ENCODE assay signal across 1 cellular context in the genomic region with DNA sequence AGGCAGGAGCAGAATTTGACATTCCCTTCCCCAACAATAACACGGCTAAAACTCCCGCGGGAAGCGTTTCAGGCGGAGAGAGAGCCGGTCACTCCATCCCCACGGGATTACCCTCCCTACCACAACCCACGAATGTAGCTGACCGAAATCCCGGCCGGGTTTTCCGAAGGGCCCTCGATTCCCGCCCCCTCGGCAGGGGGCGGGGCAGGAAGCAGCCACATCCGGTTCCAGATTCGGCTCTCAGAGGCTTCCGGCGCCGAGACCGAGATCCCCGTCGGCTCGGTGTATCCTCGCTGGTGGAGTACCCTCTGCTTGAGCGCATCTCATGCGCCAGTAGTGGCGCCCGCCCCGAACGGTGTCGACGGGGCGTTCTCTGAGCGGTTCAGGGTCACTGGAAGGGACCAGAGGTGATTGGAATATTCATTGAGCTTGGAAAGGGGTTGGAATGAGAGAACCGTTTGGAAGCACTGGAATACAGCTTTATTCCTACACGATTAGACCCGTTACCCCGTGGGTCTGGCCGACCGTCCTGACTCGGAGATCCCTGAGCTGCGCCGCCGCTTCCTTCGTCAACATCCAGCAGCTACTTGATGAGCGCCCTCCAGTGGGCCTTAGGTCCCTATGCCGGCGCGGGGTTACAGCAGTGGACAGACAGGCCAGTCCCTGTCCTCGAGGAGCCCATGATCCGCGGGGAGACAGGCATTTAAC.
TF ChIP-seq lines count a peak whose summit lies in the region.

No MANE protein-coding gene starts in this region.

TF ChIP-seq in liver, 16 proteins besides CTCF, POLR2A, EP300 and RAD21 (continued from another document):
- TF ChIP-seq, protein P1, sequence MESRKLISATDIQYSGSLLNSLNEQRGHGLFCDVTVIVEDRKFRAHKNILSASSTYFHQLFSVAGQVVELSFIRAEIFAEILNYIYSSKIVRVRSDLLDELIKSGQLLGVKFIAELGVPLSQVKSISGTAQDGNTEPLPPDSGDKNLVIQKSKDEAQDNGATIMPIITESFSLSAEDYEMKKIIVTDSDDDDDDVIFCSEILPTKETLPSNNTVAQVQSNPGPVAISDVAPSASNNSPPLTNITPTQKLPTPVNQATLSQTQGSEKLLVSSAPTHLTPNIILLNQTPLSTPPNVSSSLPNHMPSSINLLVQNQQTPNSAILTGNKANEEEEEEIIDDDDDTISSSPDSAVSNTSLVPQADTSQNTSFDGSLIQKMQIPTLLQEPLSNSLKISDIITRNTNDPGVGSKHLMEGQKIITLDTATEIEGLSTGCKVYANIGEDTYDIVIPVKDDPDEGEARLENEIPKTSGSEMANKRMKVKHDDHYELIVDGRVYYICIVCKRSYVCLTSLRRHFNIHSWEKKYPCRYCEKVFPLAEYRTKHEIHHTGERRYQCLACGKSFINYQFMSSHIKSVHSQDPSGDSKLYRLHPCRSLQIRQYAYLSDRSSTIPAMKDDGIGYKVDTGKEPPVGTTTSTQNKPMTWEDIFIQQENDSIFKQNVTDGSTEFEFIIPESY (IDR thresholded peaks at IDR 0.05), result peak; percentile 84
